ENCODE assay signal across 11 cellular contexts in genomic region chr12:51240971-51241370, GRCh38. TPM values are rescaled to one million over a fixed set of nuclear protein-coding genes. Genes with fewer than 3 reads are reported as not detected.
A peak's percentile ranks its signal among the peaks of the same experiment; 100 is the strongest.
DNase-seq lines count a peak whose midpoint lies in the region; ATAC-seq, FAIRE-seq and TF ChIP-seq lines count a peak whose summit lies in the region.
"Had no signal": no experiment of that assay in that cellular context is flagged by ENCODE, and none has a peak within 500 bp of the region (broad histone marks: within the 10 kb centered on the region; RNA-seq: fewer than 3 reads in every experiment).

No MANE protein-coding gene starts in this region.

- TF ChIP-seq EP300 in stomach (IDR thresholded peaks at IDR 0.05), result no peak

- WGBS in stomach, 5 donors, result 35 to 66% (median 52%) methylated on average over 2 of the region's 2 CpGs
- WGBS in small intestine, 3 donors, result 41 to 74% (median 57%) methylated on average over 2 of the region's 2 CpGs

- no peaks in the 10 kb centered on the region for H3K27me3 ChIP-seq in stomach
- no peaks in the 10 kb centered on the region for H3K27me3 ChIP-seq in small intestine (ENCODE audit: control insufficient read depth in 2 of 2, insufficient read depth in 2 of 2, low read length in 2 of 2)

- peak overlapping the region; percentile 37 for H3K27ac Mint-ChIP-seq in activated naive CD4-positive, alpha-beta T cell treated with anti-CD3 and anti-CD28 coated beads, Interleukin-2, amount 10 ng/mL, durations not matched to agents 7 days and 5 days
- peak overlapping the region; percentile 97 to 100 for H3K27ac Mint-ChIP-seq in activated naive CD4-positive, alpha-beta T cell treated with anti-CD3 and anti-CD28 coated beads, Interleukin-2, amount 50 U/mL, for 72 hours

- peaks cover 20 to 71% (median 37%) of the 10 kb centered on the region in 4 donors for H3K4me1 ChIP-seq in stomach
- peaks cover 0 to 7% of the 10 kb centered on the region in 2 donors for H3K4me1 ChIP-seq in small intestine (ENCODE audit: control insufficient read depth in 2 of 2, insufficient read depth in 1 of 2, low read depth in 1 of 2, low read length in 1 of 2)

- H3K27ac ChIP-seq in stomach, result peak overlapping the region; percentile 38 to 100 (median 99)
- H3K27ac ChIP-seq in small intestine (ENCODE audit: low read depth in 1 of 2, low read length in 1 of 2), result no peak overlapping the region
- H3K27ac ChIP-seq: SK-N-MC had no signal

- H3K9me3 ChIP-seq in stomach (no peaks in the 10 kb centered on the region), small intestine (ENCODE audit: control insufficient read depth, low read depth) (no peaks in the 10 kb centered on the region)

- H3K9me3 Mint-ChIP-seq in activated naive CD4-positive, alpha-beta T cell treated with anti-CD3 and anti-CD28 coated beads, Interleukin-2, amount 10 ng/mL, durations not matched to agents 7 days and 5 days, result no peaks in the 10 kb centered on the region
- no peaks in the 10 kb centered on the region for H3K9me3 Mint-ChIP-seq in activated naive CD4-positive, alpha-beta T cell treated with anti-CD3 and anti-CD28 coated beads, Interleukin-2, amount 50 U/mL, for 72 hours

- FAIRE-seq in small intestine (lab: Jason Lieb, UNC), result no peak

- no peak for DNase-seq in activated naive CD4-positive, alpha-beta T cell treated with anti-CD3 and anti-CD28 coated beads, Interleukin-2, amount 10 ng/mL, durations not matched to agents 7 days and 5 days
- DNase-seq in activated naive CD4-positive, alpha-beta T cell treated with anti-CD3 and anti-CD28 coated beads, Interleukin-2, amount 50 U/mL, for 16 hours, result no peak
- no peak for DNase-seq in activated naive CD4-positive, alpha-beta T cell treated with anti-CD3 and anti-CD28 coated beads, Interleukin-2, amount 50 U/mL, for 72 hours (ENCODE audit: low spot score in 2 of 2)
- DNase-seq in glomerular visceral epithelial cell (ENCODE audit: extremely low spot score) (peak; percentile 29), stomach (no peak), NCI-H748 (lab: John Stamatoyannopoulos, UW; ENCODE audit: unreplicated experiment) (no peak), small intestine (no peak)
- DNase-seq: C1 segment of cervical spinal cord; effector CD8-positive, alpha-beta T cell had no signal

- TF ChIP-seq POLR2A in stomach (IDR thresholded peaks at IDR 0.05), result no peak

- TF ChIP-seq CTCF in stomach (IDR thresholded peaks at IDR 0.05), result no peak

- H3K4me3 ChIP-seq in stomach (peak overlapping the region in 2 of 4 donors; percentile 54 to 76), small intestine (ENCODE audit: low read depth in 1 of 2, low read length in 2 of 2) (no peak overlapping the region)
- H3K4me3 ChIP-seq: SK-N-MC had no signal

- intact Hi-C loops in stomach (cut with DNase I; ENCODE audit: low total_unique reads), result no loop called here

- H3K36me3 ChIP-seq in stomach (peaks cover 50 to 62% (median 58%) of the 10 kb centered on the region in 4 donors), small intestine (ENCODE audit: control insufficient read depth in 2 of 2, insufficient read depth in 2 of 2, low read length in 2 of 2) (peaks cover 7 to 17% of the 10 kb centered on the region in 2 donors)

- CTCF ChIA-PET in activated naive CD4-positive, alpha-beta T cell treated with anti-CD3 and anti-CD28 coated beads, Interleukin-2, amount 10 ng/mL, durations not matched to agents 7 days and 5 days (lab: Charles Lee), result interaction anchor here (1.5 kb wide), 1 partner anchor 12 kb away, joined by 5 read pairs; no protein-coding TSS in a partner anchor

- peaks cover 59% of the 10 kb centered on the region for H3K4me1 Mint-ChIP-seq in activated naive CD4-positive, alpha-beta T cell treated with anti-CD3 and anti-CD28 coated beads, Interleukin-2, amount 10 ng/mL, durations not matched to agents 7 days and 5 days

- no peaks in the 10 kb centered on the region for H3K27me3 Mint-ChIP-seq in activated naive CD4-positive, alpha-beta T cell treated with anti-CD3 and anti-CD28 coated beads, Interleukin-2, amount 10 ng/mL, durations not matched to agents 7 days and 5 days

- H3K4me3 Mint-ChIP-seq in activated naive CD4-positive, alpha-beta T cell treated with anti-CD3 and anti-CD28 coated beads, Interleukin-2, amount 10 ng/mL, durations not matched to agents 7 days and 5 days, result peak overlapping the region; percentile 96

- ATAC-seq in activated naive CD4-positive, alpha-beta T cell treated with anti-CD3 and anti-CD28 coated beads, Interleukin-2, amount 50 U/mL, for 72 hours, result no peak
- no peak for ATAC-seq in HG03457 (IDR thresholded peaks at IDR 0.05; ENCODE audit: unreplicated experiment)

- H3K36me3 Mint-ChIP-seq in activated naive CD4-positive, alpha-beta T cell treated with anti-CD3 and anti-CD28 coated beads, Interleukin-2, amount 10 ng/mL, durations not matched to agents 7 days and 5 days, result peaks cover 50% of the 10 kb centered on the region
- H3K36me3 Mint-ChIP-seq in activated naive CD4-positive, alpha-beta T cell treated with anti-CD3 and anti-CD28 coated beads, Interleukin-2, amount 50 U/mL, for 72 hours, result peaks cover 26 to 47% of the 10 kb centered on the region in 2 donors

RNA-seq across cellular contexts. Expression of gene DAZAP2, which starts 2.3 kb away (rescaled TPM):
- total RNA-seq in activated naive CD4-positive, alpha-beta T cell treated with anti-CD3 and anti-CD28 coated beads, Interleukin-2, amount 50 U/mL, for 72 hours, result 100 to 1,000 TPM; 106 to 142 TPM
- total RNA-seq in stomach, result 100 to 1,000 TPM in 3 of 5 donors, 10 to 100 TPM in 2; 37.4 to 149 (median 144) TPM
- polyA plus RNA-seq in stomach (100 to 1,000 TPM; 141 to 547 (median 311) TPM), small intestine (100 to 1,000 TPM; 325 to 498 (median 473) TPM)

RNA-seq across cellular contexts. Expression of gene POU6F1, which starts 23.1 kb away (rescaled TPM):
- total RNA-seq in activated naive CD4-positive, alpha-beta T cell treated with anti-CD3 and anti-CD28 coated beads, Interleukin-2, amount 50 U/mL, for 72 hours, result 10 to 100 TPM in 1 of 2 donors, 1 to 10 TPM in 1; 7.3 to 14.9 TPM
- 10 to 100 TPM in 3 of 5 donors, 1 to 10 TPM in 2; 5.9 to 16.8 (median 12.9) TPM for total RNA-seq in stomach
- polyA plus RNA-seq in stomach (1 to 10 TPM; 3.8 to 5.7 (median 5.1) TPM), small intestine (1 to 10 TPM in 2 of 3 donors, under 1 TPM in 1; 0.22 to 4.5 (median 2.4) TPM)

RNA-seq across cellular contexts. Expression of gene SMAGP, which starts 29.2 kb away (rescaled TPM):
- total RNA-seq in activated naive CD4-positive, alpha-beta T cell treated with anti-CD3 and anti-CD28 coated beads, Interleukin-2, amount 50 U/mL, for 72 hours, result 1 to 10 TPM in 1 of 2 donors, under 1 TPM in 1; 0.41 to 1.5 TPM
- total RNA-seq in stomach, result 10 to 100 TPM in 4 of 5 donors, 1 to 10 TPM in 1; 2.3 to 74.9 (median 26.8) TPM
- polyA plus RNA-seq in stomach, result 10 to 100 TPM; 22.7 to 30.3 (median 28.4) TPM
- 10 to 100 TPM; 22.2 to 48.7 (median 24.6) TPM for polyA plus RNA-seq in small intestine

Comparison
In these comparisons a context has a peak if more than half of its experiments do, and no peak if none do; other contexts are left out.
1. H3K27ac ChIP-seq: peak in stomach (5 of 5); none in small intestine (0 of 2).